ENCODE assay signal across 2 cellular contexts in the genomic region with DNA sequence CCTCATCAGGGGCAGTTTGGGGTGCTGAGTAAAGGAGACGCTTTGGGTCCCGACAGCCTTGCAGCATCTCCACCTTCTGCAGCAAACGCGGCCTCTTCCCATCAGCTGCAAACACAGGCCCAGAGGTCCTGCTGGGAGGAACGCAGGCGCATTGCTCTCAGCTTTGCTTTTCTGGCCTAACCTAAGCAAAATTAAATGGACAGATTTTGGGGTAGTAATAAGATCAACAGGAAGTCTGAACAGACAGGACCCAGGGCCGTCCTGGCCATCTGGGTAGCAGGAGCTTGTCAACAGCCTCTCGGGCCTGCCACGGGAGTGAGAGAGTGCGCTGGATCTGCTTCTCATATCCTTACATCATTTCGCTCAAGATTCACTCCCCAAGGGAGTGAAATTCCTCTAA.
TF ChIP-seq lines count a peak whose summit lies in the region.

No MANE protein-coding gene starts in this region.

TF ChIP-seq in HepG2, 621 proteins besides CTCF, POLR2A, EP300 and RAD21:
- no peak for TF ChIP-seq MIER2 (CRISPR knock-in tag; IDR thresholded peaks at IDR 0.05)
- no peak for TF ChIP-seq REST (IDR thresholded peaks at IDR 0.05; ENCODE audit: borderline replicate concordance in 1 of 2, low read depth in 1 of 2, low read length in 2 of 2)
- no peak for TF ChIP-seq PRPF4 (IDR thresholded peaks at IDR 0.05; ENCODE audit: low read depth, low read length, poor library complexity, severe bottlenecking)
- no peak for TF ChIP-seq MEIS2 (CRISPR knock-in tag; IDR thresholded peaks at IDR 0.05)
- TF ChIP-seq, protein P1, sequence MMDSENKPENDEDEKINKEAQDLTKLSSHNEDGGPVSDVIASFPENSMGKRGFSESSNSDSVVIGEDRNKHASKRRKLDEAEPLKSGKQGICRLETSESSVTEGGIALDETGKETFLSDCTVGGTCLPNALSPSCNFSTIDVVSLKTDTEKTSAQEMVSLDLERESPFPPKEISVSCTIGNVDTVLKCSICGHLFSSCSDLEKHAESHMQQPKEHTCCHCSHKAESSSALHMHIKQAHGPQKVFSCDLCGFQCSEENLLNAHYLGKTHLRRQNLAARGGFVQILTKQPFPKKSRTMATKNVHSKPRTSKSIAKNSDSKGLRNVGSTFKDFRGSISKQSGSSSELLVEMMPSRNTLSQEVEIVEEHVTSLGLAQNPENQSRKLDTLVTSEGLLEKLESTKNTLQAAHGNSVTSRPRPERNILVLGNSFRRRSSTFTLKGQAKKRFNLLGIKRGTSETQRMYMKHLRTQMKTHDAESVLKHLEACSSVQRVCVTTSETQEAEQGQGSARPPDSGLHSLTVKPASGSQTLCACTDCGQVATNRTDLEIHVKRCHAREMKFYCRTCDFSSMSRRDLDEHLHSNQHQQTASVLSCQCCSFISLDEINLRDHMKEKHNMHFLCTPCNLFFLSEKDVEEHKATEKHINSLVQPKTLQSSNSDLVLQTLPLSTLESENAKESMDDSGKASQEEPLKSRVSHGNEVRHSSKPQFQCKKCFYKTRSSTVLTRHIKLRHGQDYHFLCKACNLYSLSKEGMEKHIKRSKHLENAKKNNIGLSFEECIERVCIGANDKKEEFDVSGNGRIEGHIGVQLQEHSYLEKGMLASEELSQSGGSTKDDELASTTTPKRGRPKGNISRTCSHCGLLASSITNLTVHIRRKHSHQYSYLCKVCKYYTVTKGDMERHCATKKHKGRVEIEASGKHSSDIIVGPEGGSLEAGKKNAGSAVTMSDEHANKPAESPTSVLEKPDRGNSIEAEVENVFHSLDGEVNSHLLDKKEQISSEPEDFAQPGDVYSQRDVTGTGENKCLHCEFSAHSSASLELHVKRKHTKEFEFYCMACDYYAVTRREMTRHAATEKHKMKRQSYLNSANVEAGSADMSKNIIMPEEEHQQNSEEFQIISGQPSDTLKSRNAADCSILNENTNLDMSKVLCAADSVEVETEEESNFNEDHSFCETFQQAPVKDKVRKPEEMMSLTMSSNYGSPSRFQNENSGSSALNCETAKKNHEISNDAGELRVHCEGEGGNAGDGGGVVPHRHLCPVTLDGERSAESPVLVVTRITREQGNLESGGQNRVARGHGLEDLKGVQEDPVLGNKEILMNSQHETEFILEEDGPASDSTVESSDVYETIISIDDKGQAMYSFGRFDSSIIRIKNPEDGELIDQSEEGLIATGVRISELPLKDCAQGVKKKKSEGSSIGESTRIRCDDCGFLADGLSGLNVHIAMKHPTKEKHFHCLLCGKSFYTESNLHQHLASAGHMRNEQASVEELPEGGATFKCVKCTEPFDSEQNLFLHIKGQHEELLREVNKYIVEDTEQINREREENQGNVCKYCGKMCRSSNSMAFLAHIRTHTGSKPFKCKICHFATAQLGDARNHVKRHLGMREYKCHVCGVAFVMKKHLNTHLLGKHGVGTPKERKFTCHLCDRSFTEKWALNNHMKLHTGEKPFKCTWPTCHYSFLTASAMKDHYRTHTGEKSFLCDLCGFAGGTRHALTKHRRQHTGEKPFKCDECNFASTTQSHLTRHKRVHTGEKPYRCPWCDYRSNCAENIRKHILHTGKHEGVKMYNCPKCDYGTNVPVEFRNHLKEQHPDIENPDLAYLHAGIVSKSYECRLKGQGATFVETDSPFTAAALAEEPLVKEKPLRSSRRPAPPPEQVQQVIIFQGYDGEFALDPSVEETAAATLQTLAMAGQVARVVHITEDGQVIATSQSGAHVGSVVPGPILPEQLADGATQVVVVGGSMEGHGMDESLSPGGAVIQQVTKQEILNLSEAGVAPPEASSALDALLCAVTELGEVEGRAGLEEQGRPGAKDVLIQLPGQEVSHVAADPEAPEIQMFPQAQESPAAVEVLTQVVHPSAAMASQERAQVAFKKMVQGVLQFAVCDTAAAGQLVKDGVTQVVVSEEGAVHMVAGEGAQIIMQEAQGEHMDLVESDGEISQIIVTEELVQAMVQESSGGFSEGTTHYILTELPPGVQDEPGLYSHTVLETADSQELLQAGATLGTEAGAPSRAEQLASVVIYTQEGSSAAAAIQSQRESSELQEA (CRISPR knock-in tag; IDR thresholded peaks at IDR 0.05; ENCODE audit: not compliant biosample characterization), result no peak

TF ChIP-seq in SK-N-SH treated with all-trans-retinoic acid at 6 μM for 48 hours, 23 proteins besides CTCF, POLR2A, EP300 and RAD21:
- TF ChIP-seq GLIS3 (CRISPR knock-in tag; IDR thresholded peaks at IDR 0.05) (no peak), ZFP3 (CRISPR knock-in tag; IDR thresholded peaks at IDR 0.05) (no peak), SNAI2 (CRISPR knock-in tag; IDR thresholded peaks at IDR 0.05) (no peak), TOX (CRISPR knock-in tag; IDR thresholded peaks at IDR 0.05; ENCODE audit: borderline replicate concordance) (no peak), ZNF8 (CRISPR knock-in tag; IDR thresholded peaks at IDR 0.05) (no peak), ISL1 (CRISPR knock-in tag; IDR thresholded peaks at IDR 0.05) (no peak), OSR1 (CRISPR knock-in tag; IDR thresholded peaks at IDR 0.05) (no peak), ESRRG (CRISPR knock-in tag; IDR thresholded peaks at IDR 0.05) (no peak), RARB (CRISPR knock-in tag; IDR thresholded peaks at IDR 0.05) (no peak), CREB5 (CRISPR knock-in tag; IDR thresholded peaks at IDR 0.05; ENCODE audit: low read depth) (no peak), ZNF565 (CRISPR knock-in tag; conservative IDR thresholded peaks at IDR 0.05; ENCODE audit: low read depth) (no peak), TCF4 (CRISPR knock-in tag; IDR thresholded peaks at IDR 0.05; ENCODE audit: borderline replicate concordance) (peak; percentile 54; the same call in 1 of the 2 replicates)
- TF ChIP-seq, protein P2, sequence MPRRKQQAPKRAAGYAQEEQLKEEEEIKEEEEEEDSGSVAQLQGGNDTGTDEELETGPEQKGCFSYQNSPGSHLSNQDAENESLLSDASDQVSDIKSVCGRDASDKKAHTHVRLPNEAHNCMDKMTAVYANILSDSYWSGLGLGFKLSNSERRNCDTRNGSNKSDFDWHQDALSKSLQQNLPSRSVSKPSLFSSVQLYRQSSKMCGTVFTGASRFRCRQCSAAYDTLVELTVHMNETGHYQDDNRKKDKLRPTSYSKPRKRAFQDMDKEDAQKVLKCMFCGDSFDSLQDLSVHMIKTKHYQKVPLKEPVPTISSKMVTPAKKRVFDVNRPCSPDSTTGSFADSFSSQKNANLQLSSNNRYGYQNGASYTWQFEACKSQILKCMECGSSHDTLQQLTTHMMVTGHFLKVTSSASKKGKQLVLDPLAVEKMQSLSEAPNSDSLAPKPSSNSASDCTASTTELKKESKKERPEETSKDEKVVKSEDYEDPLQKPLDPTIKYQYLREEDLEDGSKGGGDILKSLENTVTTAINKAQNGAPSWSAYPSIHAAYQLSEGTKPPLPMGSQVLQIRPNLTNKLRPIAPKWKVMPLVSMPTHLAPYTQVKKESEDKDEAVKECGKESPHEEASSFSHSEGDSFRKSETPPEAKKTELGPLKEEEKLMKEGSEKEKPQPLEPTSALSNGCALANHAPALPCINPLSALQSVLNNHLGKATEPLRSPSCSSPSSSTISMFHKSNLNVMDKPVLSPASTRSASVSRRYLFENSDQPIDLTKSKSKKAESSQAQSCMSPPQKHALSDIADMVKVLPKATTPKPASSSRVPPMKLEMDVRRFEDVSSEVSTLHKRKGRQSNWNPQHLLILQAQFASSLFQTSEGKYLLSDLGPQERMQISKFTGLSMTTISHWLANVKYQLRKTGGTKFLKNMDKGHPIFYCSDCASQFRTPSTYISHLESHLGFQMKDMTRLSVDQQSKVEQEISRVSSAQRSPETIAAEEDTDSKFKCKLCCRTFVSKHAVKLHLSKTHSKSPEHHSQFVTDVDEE (CRISPR knock-in tag; IDR thresholded peaks at IDR 0.05), result peak; percentile 21; the same call in 1 of the 2 replicates
